In the genomic region with DNA sequence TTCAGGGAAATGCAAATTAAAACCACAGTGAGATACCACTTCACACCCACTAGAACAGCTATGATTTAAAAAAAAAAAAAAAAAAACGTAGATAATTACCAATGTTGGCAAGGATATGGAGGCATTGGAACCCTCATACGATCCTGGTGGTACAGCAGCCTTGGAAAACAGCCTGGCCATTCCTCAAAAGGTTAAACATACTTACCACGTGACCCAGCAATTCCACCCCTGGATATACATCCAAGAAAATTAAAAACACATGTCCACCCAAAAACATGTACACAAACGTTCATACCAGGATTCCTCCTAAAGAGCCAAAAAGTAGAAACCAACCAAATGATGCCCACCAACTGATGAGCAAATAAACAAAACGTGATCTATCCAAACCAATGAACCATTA, we compare ENCODE assay signal across 1 cellular context.
TF ChIP-seq lines count a peak whose summit lies in the region.

No MANE protein-coding gene starts in this region.

TF ChIP-seq in IMR-90, 13 proteins besides CTCF, POLR2A, EP300 and RAD21 (continued from another document):
- TF ChIP-seq, protein P1, sequence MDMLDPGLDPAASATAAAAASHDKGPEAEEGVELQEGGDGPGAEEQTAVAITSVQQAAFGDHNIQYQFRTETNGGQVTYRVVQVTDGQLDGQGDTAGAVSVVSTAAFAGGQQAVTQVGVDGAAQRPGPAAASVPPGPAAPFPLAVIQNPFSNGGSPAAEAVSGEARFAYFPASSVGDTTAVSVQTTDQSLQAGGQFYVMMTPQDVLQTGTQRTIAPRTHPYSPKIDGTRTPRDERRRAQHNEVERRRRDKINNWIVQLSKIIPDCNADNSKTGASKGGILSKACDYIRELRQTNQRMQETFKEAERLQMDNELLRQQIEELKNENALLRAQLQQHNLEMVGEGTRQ (IDR thresholded peaks at IDR 0.05; ENCODE audit: low read depth, low read length) = peak; percentile 43; the same call in 1 of the 2 replicates
- TF ChIP-seq MAZ (IDR thresholded peaks at IDR 0.05; ENCODE audit: borderline replicate concordance, low read depth, low read length) = no peak
- TF ChIP-seq MAFK (IDR thresholded peaks at IDR 0.05; ENCODE audit: low read depth, low read length) = no peak
